ENCODE assay signal across 26 cellular contexts in genomic region chr2:75361486-75361885, GRCh38.
"Had no signal": no experiment of that assay in that cellular context is flagged by ENCODE, and none has a peak within 500 bp of the region (broad histone marks: within the 10 kb centered on the region; RNA-seq: fewer than 3 reads in every experiment).

No MANE protein-coding gene starts in this region.

- DNase-seq: activated CD4-positive, alpha-beta memory T cell treated with anti-CD3 and anti-CD28 coated beads, Interleukin-2, amount 10 ng/mL, durations not matched to agents 7 days and 5 days; activated CD4-positive, alpha-beta T cell treated with anti-CD3 and anti-CD28 coated beads, Interleukin-2, amount 10 ng/mL, durations not matched to agents 24 days and 14 days; activated CD4-positive, CD25-positive, alpha-beta regulatory T cell treated with anti-CD3 and anti-CD28 coated beads, Interleukin-2, amount 50 U/mL, for 72 hours; activated CD8-positive, alpha-beta memory T cell treated with anti-CD3 and anti-CD28 coated beads, Interleukin-2, amount 50 U/mL, for 48 hours; activated naive CD8-positive, alpha-beta T cell treated with anti-CD3 and anti-CD28 coated beads, Interleukin-2, amount 50 U/mL, for 24 hours; activated T-cell treated with anti-CD3 and anti-CD28 coated beads, Interleukin-2, amount 50 U/mL, for 24 hours; amygdala; central memory CD4-positive, alpha-beta T cell; endodermal cell; glutamatergic neuron; islet precursor cell; left ventricle myocardium inferior; mesendoderm; right cardiac atrium; stimulated activated CD4-positive, alpha-beta T cell treated with anti-CD3 and anti-CD28 coated beads, Interleukin-15, amount 100 ng/mL, for 24 hours; stimulated activated CD4-positive, alpha-beta T cell treated with anti-CD3 and anti-CD28 coated beads, Interleukin-2, amount 100 ng/mL, for 24 hours; stimulated activated naive CD8-positive, alpha-beta T cell treated with anti-CD3 and anti-CD28 coated beads, Interleukin-15, Interleukin-2, amounts not matched to agents 100 U/mL and 50 U/mL, for 24 hours; testis; transverse colon had no signal

- H3K4me2 ChIP-seq: hepatocyte had no signal

- H3K27me3 ChIP-seq: breast epithelium, hepatocyte, testis, transverse colon had no signal

- H3K4me1 ChIP-seq: breast epithelium, left ventricle myocardium inferior, testis, transverse colon had no signal

- H3K36me3 ChIP-seq: breast epithelium, left ventricle myocardium inferior, transverse colon had no signal

- FAIRE-seq: frontal cortex had no signal

- H3K4me3 ChIP-seq: breast epithelium, hepatocyte, left ventricle myocardium inferior, lung, testis, transverse colon had no signal

- H3K79me2 ChIP-seq: hepatocyte had no signal

- H3K27ac ChIP-seq: breast epithelium, epithelial cell of prostate, hepatocyte, left ventricle myocardium inferior, testis, transverse colon had no signal

- H2AFZ ChIP-seq: hepatocyte had no signal

- ATAC-seq: activated naive CD8-positive, alpha-beta T cell treated with anti-CD3 and anti-CD28 coated beads, Interleukin-2, amount 50 U/mL, for 24 hours; activated T-helper 17 cell treated with anti-CD3 and anti-CD28 coated beads, Interleukin-2, amount 50 U/mL, for 72 hours; natural killer cell treated with Interleukin-12 subunit alpha and Interleukin-12 subunit beta and Interleukin-15 and Interleukin-18, amount 100 ng/mL, for 72 hours; right cardiac atrium; stimulated activated naive CD8-positive, alpha-beta T cell treated with anti-CD3 and anti-CD28 coated beads, Interleukin-15, Interleukin-2, amounts not matched to agents 100 U/mL and 50 U/mL, for 24 hours had no signal

- H3K9me3 ChIP-seq: breast epithelium, testis, transverse colon had no signal
